1 cellular context compared by ENCODE assay signal in the genomic region with DNA sequence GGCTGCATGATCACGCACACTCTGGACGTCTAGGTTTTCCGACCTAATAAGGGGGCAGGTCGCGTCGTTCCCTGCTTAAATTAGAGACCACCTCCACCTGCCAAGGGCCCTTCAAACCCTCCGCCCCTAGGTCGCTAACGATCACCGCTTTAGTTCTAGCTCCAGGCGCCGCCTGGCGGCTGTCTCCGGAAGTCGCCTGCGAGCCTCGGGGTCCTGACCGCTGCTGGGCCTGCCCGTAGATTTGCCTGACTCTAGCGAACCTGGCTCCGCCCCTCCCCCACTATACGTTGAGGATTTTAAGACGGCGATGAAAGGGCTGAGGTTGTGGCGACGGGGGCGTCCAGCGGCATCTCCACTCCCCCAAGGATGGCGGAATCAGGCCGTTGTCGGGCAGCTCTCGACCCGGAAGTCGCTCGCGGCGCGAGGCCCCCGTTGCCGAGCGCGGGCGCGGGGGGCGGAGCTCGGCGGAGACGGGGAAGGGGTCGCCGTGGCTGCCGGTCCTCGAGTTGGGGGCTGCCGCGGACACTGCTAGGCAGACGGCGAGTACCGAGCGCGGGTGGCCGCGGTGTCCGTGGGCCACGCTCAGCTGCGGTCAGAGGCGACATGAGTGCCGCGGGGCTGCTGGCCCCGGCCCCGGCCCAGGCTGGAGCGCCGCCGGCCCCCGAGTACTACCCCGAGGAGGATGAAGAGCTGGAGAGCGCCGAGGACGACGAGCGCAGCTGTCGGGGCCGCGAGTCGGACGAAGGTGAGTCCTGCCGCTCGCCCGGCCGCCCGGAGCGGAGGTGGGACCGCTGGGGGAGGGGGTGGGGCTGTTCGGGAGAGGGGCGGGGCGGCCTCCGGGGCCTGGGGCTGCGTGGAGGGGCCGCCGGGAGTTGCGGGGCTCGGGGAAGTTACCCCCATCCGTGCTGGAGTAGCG.
TF ChIP-seq lines count a peak whose summit lies in the region.

A gene with protein sequence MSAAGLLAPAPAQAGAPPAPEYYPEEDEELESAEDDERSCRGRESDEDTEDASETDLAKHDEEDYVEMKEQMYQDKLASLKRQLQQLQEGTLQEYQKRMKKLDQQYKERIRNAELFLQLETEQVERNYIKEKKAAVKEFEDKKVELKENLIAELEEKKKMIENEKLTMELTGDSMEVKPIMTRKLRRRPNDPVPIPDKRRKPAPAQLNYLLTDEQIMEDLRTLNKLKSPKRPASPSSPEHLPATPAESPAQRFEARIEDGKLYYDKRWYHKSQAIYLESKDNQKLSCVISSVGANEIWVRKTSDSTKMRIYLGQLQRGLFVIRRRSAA (plus strand): TSS at position 467 of the 916 bp plus-strand sequence. CDS start 137 bp downstream, at position 604.

TF ChIP-seq in GM12878, 131 proteins besides CTCF, POLR2A, EP300 and RAD21 (continued from another document and continues in another):
- TF ChIP-seq, protein P1, sequence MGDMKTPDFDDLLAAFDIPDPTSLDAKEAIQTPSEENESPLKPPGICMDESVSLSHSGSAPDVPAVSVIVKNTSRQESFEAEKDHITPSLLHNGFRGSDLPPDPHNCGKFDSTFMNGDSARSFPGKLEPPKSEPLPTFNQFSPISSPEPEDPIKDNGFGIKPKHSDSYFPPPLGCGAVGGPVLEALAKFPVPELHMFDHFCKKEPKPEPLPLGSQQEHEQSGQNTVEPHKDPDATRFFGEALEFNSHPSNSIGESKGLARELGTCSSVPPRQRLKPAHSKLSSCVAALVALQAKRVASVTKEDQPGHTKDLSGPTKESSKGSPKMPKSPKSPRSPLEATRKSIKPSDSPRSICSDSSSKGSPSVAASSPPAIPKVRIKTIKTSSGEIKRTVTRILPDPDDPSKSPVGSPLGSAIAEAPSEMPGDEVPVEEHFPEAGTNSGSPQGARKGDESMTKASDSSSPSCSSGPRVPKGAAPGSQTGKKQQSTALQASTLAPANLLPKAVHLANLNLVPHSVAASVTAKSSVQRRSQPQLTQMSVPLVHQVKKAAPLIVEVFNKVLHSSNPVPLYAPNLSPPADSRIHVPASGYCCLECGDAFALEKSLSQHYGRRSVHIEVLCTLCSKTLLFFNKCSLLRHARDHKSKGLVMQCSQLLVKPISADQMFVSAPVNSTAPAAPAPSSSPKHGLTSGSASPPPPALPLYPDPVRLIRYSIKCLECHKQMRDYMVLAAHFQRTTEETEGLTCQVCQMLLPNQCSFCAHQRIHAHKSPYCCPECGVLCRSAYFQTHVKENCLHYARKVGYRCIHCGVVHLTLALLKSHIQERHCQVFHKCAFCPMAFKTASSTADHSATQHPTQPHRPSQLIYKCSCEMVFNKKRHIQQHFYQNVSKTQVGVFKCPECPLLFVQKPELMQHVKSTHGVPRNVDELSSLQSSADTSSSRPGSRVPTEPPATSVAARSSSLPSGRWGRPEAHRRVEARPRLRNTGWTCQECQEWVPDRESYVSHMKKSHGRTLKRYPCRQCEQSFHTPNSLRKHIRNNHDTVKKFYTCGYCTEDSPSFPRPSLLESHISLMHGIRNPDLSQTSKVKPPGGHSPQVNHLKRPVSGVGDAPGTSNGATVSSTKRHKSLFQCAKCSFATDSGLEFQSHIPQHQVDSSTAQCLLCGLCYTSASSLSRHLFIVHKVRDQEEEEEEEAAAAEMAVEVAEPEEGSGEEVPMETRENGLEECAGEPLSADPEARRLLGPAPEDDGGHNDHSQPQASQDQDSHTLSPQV (IDR thresholded peaks at IDR 0.05) = peak; percentile 97
- TF ChIP-seq CBFB (IDR thresholded peaks at IDR 0.05; ENCODE audit: low read depth) = peak; percentile 91
- peak; percentile 95 for TF ChIP-seq NKRF (conservative IDR thresholded peaks at IDR 0.05)
- 0 out of 2 replicates have a peak, but pooled peaks have one; percentile 60 for TF ChIP-seq PML (IDR thresholded peaks at IDR 0.05; ENCODE audit: low read length)
- peak; percentile 70; the same call in 1 of the 2 replicates for TF ChIP-seq GABPA (IDR thresholded peaks at IDR 0.05; ENCODE audit: low read depth)
- TF ChIP-seq CEBPZ (IDR thresholded peaks at IDR 0.05; ENCODE audit: low read depth, low read length) = no peak
- 0 out of 2 replicates have a peak, but pooled peaks have one; percentile 40 for TF ChIP-seq CBX5 (IDR thresholded peaks at IDR 0.05; ENCODE audit: low read depth)
- TF ChIP-seq RAD51 (IDR thresholded peaks at IDR 0.05) = no peak
- TF ChIP-seq, protein P2, sequence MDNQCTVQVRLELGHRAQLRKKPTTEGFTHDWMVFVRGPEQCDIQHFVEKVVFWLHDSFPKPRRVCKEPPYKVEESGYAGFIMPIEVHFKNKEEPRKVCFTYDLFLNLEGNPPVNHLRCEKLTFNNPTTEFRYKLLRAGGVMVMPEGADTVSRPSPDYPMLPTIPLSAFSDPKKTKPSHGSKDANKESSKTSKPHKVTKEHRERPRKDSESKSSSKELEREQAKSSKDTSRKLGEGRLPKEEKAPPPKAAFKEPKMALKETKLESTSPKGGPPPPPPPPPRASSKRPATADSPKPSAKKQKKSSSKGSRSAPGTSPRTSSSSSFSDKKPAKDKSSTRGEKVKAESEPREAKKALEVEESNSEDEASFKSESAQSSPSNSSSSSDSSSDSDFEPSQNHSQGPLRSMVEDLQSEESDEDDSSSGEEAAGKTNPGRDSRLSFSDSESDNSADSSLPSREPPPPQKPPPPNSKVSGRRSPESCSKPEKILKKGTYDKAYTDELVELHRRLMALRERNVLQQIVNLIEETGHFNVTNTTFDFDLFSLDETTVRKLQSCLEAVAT (IDR thresholded peaks at IDR 0.05) = peak; percentile 80
- peak; percentile 83; the same call in 1 of the 2 replicates for TF ChIP-seq MAX (IDR thresholded peaks at IDR 0.05; ENCODE audit: low read depth, low read length)
- peak; percentile 74 for TF ChIP-seq HCFC1 (IDR thresholded peaks at IDR 0.05; ENCODE audit: low read length)
- TF ChIP-seq ZNF207 (IDR thresholded peaks at IDR 0.05; ENCODE audit: borderline replicate concordance) = peak; percentile 99
- TF ChIP-seq RCOR1 (conservative IDR thresholded peaks at IDR 0.05; ENCODE audit: low read depth, low read length) = 0 out of 2 replicates have a peak, but pooled peaks have one; percentile 63
- TF ChIP-seq KLF5 (IDR thresholded peaks at IDR 0.05; ENCODE audit: partially characterized antibody) = peak; percentile 92
- TF ChIP-seq RB1 (IDR thresholded peaks at IDR 0.05; ENCODE audit: borderline replicate concordance) = peak; percentile 99
- TF ChIP-seq ZBTB40 (IDR thresholded peaks at IDR 0.05; ENCODE audit: borderline replicate concordance) = peak; percentile 75
- no peak for TF ChIP-seq ZSCAN29 (IDR thresholded peaks at IDR 0.05)
- TF ChIP-seq CREB1 (IDR thresholded peaks at IDR 0.05; ENCODE audit: low read depth) = peak; percentile 42; the same call in 1 of the 2 replicates
- TF ChIP-seq HDAC2 (IDR thresholded peaks at IDR 0.05) = no peak
- TF ChIP-seq SUPT20H (IDR thresholded peaks at IDR 0.05; ENCODE audit: borderline replicate concordance, control insufficient read depth, low read depth, low read length) = no peak
- peak; percentile 63 for TF ChIP-seq SMARCA5 (IDR thresholded peaks at IDR 0.05)
- TF ChIP-seq POLR2AphosphoS5 (IDR thresholded peaks at IDR 0.05; ENCODE audit: low read length) = peak; percentile 49; the same call in 1 of the 2 replicates
- TF ChIP-seq ZNF217 (IDR thresholded peaks at IDR 0.05) = peak; percentile 56; the same call in 1 of the 2 replicates
- TF ChIP-seq LARP7 (IDR thresholded peaks at IDR 0.05) = peak; percentile 95
- TF ChIP-seq STAT1 (conservative IDR thresholded peaks at IDR 0.05) = peak; percentile 99; the same call in 1 of the 2 replicates
- no peak for TF ChIP-seq ZBED1 (IDR thresholded peaks at IDR 0.05; ENCODE audit: borderline replicate concordance)
- peak; percentile 22; the same call in 1 of the 2 replicates for TF ChIP-seq ESRRA (IDR thresholded peaks at IDR 0.05; ENCODE audit: low read length)
- peak; percentile 88 for TF ChIP-seq RUNX3 (IDR thresholded peaks at IDR 0.05; ENCODE audit: low read length)
- TF ChIP-seq IRF5 (IDR thresholded peaks at IDR 0.05; ENCODE audit: borderline replicate concordance) = peak; percentile 98
- peak; percentile 83 for TF ChIP-seq DPF2 (IDR thresholded peaks at IDR 0.05)
- peak; percentile 71 for TF ChIP-seq FOXM1 (IDR thresholded peaks at IDR 0.05; ENCODE audit: low read depth, low read length)
- 0 out of 2 replicates have a peak, but pooled peaks have one; percentile 9 for TF ChIP-seq SREBF1 (IDR thresholded peaks at IDR 0.05; ENCODE audit: low read length)
- peak in 1 of 2 experiments; percentile 55; a peak in 1 of 4 replicates for TF ChIP-seq BHLHE40 (IDR thresholded peaks at IDR 0.05; ENCODE audit: borderline replicate concordance in 1 of 2, low read depth in 2 of 2, low read length in 1 of 2)
